In genomic region chr17:59837362-59838195, GRCh38 we compare ENCODE assay signal across 1 cellular context.
A peak's percentile ranks its signal among the peaks of the same experiment; 100 is the strongest.
TF ChIP-seq lines count a peak whose summit lies in the region.

No MANE protein-coding gene starts in this region.

TF ChIP-seq in K562, 482 proteins besides CTCF, POLR2A, EP300 and RAD21 (continued from another document and continues in another):
- TF ChIP-seq CEBPZ (IDR thresholded peaks at IDR 0.05; ENCODE audit: borderline replicate concordance, low read depth, low read length): no peak
- no peak for TF ChIP-seq RBM15 (IDR thresholded peaks at IDR 0.05; ENCODE audit: insufficient read depth, low read length)
- peak; percentile 62 to 76; a peak in 3 of 4 replicates for TF ChIP-seq RCOR1 (IDR thresholded peaks at IDR 0.05; ENCODE audit: borderline replicate concordance in 1 of 2, low read depth in 2 of 2, low read length in 2 of 2)
- TF ChIP-seq, protein P1, sequence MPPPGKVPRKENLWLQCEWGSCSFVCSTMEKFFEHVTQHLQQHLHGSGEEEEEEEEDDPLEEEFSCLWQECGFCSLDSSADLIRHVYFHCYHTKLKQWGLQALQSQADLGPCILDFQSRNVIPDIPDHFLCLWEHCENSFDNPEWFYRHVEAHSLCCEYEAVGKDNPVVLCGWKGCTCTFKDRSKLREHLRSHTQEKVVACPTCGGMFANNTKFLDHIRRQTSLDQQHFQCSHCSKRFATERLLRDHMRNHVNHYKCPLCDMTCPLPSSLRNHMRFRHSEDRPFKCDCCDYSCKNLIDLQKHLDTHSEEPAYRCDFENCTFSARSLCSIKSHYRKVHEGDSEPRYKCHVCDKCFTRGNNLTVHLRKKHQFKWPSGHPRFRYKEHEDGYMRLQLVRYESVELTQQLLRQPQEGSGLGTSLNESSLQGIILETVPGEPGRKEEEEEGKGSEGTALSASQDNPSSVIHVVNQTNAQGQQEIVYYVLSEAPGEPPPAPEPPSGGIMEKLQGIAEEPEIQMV (tag; conservative IDR thresholded peaks at IDR 0.05; ENCODE audit: low read depth): peak; percentile 52; the same call in 1 of the 2 replicates
- peak; percentile 83 to 92 for TF ChIP-seq KDM1A (IDR thresholded peaks at IDR 0.05)
- TF ChIP-seq, protein P2, sequence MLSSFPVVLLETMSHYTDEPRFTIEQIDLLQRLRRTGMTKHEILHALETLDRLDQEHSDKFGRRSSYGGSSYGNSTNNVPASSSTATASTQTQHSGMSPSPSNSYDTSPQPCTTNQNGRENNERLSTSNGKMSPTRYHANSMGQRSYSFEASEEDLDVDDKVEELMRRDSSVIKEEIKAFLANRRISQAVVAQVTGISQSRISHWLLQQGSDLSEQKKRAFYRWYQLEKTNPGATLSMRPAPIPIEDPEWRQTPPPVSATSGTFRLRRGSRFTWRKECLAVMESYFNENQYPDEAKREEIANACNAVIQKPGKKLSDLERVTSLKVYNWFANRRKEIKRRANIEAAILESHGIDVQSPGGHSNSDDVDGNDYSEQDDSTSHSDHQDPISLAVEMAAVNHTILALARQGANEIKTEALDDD (IDR thresholded peaks at IDR 0.05): peak; percentile 98
- TF ChIP-seq, protein P3, sequence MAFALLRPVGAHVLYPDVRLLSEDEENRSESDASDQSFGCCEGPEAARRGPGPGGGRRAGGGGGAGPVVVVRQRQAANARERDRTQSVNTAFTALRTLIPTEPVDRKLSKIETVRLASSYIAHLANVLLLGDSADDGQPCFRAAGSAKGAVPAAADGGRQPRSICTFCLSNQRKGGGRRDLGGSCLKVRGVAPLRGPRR (CRISPR knock-in tag; IDR thresholded peaks at IDR 0.05): 0 out of 2 replicates have a peak, but pooled peaks have one; percentile 36
- TF ChIP-seq, protein P4, sequence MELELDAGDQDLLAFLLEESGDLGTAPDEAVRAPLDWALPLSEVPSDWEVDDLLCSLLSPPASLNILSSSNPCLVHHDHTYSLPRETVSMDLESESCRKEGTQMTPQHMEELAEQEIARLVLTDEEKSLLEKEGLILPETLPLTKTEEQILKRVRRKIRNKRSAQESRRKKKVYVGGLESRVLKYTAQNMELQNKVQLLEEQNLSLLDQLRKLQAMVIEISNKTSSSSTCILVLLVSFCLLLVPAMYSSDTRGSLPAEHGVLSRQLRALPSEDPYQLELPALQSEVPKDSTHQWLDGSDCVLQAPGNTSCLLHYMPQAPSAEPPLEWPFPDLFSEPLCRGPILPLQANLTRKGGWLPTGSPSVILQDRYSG (tag; conservative IDR thresholded peaks at IDR 0.05; ENCODE audit: low read depth): peak; percentile 96
- TF ChIP-seq, protein P5, sequence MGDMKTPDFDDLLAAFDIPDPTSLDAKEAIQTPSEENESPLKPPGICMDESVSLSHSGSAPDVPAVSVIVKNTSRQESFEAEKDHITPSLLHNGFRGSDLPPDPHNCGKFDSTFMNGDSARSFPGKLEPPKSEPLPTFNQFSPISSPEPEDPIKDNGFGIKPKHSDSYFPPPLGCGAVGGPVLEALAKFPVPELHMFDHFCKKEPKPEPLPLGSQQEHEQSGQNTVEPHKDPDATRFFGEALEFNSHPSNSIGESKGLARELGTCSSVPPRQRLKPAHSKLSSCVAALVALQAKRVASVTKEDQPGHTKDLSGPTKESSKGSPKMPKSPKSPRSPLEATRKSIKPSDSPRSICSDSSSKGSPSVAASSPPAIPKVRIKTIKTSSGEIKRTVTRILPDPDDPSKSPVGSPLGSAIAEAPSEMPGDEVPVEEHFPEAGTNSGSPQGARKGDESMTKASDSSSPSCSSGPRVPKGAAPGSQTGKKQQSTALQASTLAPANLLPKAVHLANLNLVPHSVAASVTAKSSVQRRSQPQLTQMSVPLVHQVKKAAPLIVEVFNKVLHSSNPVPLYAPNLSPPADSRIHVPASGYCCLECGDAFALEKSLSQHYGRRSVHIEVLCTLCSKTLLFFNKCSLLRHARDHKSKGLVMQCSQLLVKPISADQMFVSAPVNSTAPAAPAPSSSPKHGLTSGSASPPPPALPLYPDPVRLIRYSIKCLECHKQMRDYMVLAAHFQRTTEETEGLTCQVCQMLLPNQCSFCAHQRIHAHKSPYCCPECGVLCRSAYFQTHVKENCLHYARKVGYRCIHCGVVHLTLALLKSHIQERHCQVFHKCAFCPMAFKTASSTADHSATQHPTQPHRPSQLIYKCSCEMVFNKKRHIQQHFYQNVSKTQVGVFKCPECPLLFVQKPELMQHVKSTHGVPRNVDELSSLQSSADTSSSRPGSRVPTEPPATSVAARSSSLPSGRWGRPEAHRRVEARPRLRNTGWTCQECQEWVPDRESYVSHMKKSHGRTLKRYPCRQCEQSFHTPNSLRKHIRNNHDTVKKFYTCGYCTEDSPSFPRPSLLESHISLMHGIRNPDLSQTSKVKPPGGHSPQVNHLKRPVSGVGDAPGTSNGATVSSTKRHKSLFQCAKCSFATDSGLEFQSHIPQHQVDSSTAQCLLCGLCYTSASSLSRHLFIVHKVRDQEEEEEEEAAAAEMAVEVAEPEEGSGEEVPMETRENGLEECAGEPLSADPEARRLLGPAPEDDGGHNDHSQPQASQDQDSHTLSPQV (IDR thresholded peaks at IDR 0.05): peak; percentile 95
- 0 out of 2 replicates have a peak, but pooled peaks have one; percentile 47 for TF ChIP-seq ZNF76 (CRISPR knock-in tag; IDR thresholded peaks at IDR 0.05; ENCODE audit: borderline replicate concordance)
- peak; percentile 67; the same call in 1 of the 2 replicates for TF ChIP-seq HLTF (IDR thresholded peaks at IDR 0.05)
- no peak for TF ChIP-seq PRPF4 (IDR thresholded peaks at IDR 0.05; ENCODE audit: insufficient read depth, low read depth, low read length, poor library complexity, severe bottlenecking)
- no peak for TF ChIP-seq WHSC1 (IDR thresholded peaks at IDR 0.05; ENCODE audit: low read length)
- TF ChIP-seq, protein P6, sequence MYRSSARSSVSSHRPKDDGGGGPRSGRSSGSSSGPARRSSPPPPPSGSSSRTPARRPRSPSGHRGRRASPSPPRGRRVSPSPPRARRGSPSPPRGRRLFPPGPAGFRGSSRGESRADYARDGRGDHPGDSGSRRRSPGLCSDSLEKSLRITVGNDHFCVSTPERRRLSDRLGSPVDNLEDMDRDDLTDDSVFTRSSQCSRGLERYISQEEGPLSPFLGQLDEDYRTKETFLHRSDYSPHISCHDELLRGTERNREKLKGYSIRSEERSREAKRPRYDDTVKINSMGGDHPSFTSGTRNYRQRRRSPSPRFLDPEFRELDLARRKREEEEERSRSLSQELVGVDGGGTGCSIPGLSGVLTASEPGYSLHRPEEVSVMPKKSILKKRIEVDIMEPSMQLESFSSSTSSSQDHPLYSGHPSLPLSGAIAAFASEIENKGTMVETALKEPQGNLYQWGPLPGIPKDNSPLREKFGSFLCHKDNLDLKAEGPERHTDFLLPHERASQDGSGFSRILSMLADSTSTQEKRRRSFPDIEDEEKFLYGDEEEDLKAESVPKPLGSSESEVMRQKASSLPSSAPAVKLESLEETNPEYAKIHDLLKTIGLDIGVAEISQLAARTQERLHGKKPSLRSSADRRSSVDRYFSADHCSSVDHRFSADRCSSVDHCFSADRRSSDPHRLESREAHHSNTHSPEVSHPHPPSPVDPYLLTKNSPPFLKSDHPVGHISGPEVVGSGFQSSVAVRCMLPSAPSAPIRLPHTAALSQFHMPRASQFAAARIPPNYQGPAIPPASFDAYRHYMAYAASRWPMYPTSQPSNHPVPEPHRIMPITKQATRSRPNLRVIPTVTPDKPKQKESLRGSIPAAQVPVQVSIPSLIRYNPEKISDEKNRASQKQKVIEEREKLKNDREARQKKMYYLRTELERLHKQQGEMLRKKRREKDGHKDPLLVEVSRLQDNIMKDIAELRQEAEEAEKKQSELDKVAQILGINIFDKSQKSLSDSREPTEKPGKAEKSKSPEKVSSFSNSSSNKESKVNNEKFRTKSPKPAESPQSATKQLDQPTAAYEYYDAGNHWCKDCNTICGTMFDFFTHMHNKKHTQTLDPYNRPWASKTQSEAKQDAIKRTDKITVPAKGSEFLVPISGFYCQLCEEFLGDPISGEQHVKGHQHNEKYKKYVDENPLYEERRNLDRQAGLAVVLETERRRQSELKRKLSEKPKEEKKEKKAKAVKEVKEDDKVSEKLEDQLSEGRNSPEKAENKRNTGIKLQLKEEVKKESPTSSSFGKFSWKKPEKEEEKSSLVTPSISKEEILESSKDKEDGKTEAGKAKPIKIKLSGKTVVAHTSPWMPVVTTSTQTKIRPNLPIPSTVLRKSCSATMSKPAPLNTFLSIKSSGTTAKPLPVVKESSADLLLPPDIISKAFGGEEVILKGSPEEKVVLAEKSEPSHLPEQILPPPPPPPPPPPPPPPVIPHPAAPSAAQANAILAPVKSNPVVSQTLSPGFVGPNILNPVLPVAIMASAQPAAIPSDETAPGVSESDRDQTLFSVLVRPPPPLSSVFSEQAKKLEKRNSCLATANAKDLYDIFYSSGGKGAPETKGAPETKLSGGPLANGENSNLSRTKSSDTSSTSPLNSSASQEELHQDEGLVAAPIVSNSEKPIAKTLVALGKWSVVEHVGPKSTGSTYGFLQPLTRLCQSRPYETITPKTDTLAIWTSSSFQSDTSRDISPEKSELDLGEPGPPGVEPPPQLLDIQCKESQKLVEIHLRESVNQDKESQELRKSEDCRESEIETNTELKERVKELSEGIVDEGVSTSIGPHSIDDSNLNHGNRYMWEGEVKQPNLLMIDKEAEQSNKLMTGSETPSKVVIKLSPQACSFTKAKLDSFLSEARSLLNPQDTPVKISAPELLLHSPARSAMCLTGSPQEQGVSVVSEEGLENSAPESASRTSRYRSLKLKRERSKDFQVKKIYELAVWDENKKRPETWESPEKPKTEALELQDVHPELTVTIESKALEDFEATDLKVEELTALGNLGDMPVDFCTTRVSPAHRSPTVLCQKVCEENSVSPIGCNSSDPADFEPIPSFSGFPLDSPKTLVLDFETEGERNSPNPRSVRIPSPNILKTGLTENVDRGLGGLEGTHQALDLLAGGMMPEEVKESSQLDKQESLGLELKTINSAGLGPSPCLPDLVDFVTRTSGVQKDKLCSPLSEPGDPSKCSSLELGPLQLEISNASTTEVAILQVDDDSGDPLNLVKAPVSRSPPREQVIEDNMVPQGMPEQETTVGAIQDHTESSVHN (IDR thresholded peaks at IDR 0.05; ENCODE audit: borderline replicate concordance in 1 of 2, low read depth in 1 of 2): peak in 1 of 2 experiments; percentile 83; a peak in 1 of 4 replicates
- peak; percentile 99 for TF ChIP-seq POLR2B (IDR thresholded peaks at IDR 0.05; ENCODE audit: low read depth, partially characterized antibody)
- TF ChIP-seq CEBPB (tag; IDR thresholded peaks at IDR 0.05): peak; percentile 88
- TF ChIP-seq CXXC5 (CRISPR knock-in tag; IDR thresholded peaks at IDR 0.05): peak; percentile 39
- TF ChIP-seq EP400 (IDR thresholded peaks at IDR 0.05): peak; percentile 74
- peak; percentile 73 for TF ChIP-seq RBFOX2 (IDR thresholded peaks at IDR 0.05; ENCODE audit: low read depth, low read length)
- no peak for TF ChIP-seq CHAMP1 (IDR thresholded peaks at IDR 0.05)
- no peak for TF ChIP-seq CC2D1A (IDR thresholded peaks at IDR 0.05)
- TF ChIP-seq ZBTB9 (CRISPR knock-in tag; IDR thresholded peaks at IDR 0.05): peak; percentile 88
- peak in 1 of 2 experiments; percentile 47; a peak in 1 of 4 replicates for TF ChIP-seq ETV6 (IDR thresholded peaks at IDR 0.05; ENCODE audit: borderline replicate concordance in 1 of 2, low read depth in 2 of 2, low read length in 1 of 2)
- no peak for TF ChIP-seq ETV6 (CRISPR knock-in tag; IDR thresholded peaks at IDR 0.05; ENCODE audit: borderline replicate concordance)
- TF ChIP-seq DACH1 (IDR thresholded peaks at IDR 0.05; ENCODE audit: partially characterized antibody): peak; percentile 90
- peak; percentile 85; the same call in 1 of the 2 replicates for TF ChIP-seq SOX6 (IDR thresholded peaks at IDR 0.05)
